In genomic region chr9:89442016-89442415, GRCh38 we compare ENCODE assay signal across 12 cellular contexts. TPM values are rescaled to one million over a fixed set of nuclear protein-coding genes. Genes with fewer than 3 reads are reported as not detected.
DNase-seq lines count a peak whose midpoint lies in the region; ATAC-seq and TF ChIP-seq lines count a peak whose summit lies in the region.
"Had no signal": no experiment of that assay in that cellular context is flagged by ENCODE, and none has a peak within 500 bp of the region (broad histone marks: within the 10 kb centered on the region; RNA-seq: fewer than 3 reads in every experiment).

No MANE protein-coding gene starts in this region.

- H3K9me3 ChIP-seq in BLaER1 = no peaks in the 10 kb centered on the region
- H3K9me3 ChIP-seq in tibial artery = no peaks in the 10 kb centered on the region

- POLR2A ChIA-PET in naive thymus-derived CD8-positive, alpha-beta T cell (lab: Charles Lee) = interaction anchor here (0.8 to 11.2 kb wide), 8 partner anchors 10 to 107 kb away, joined by 3 to 108 read pairs (median 6); no protein-coding TSS in a partner anchor

- H3K4me1 Mint-ChIP-seq in activated T-helper 1 cell treated with anti-CD3 and anti-CD28 coated beads, Interleukin-12 subunit alpha, Interleukin-12 subunit beta, Interleukin-2, Interleukin-4 antibody, amounts not matched to agents 30 ng/mL and 10 ng/mL and 1 ng/mL, durations not matched to agents 14 hours and 24 hours and 36 hours (ENCODE audit: low read depth) = peaks cover 84% of the 10 kb centered on the region
- H3K4me1 Mint-ChIP-seq in naive thymus-derived CD8-positive, alpha-beta T cell = peaks cover 50 to 98% (median 89%) of the 10 kb centered on the region in 4 donors
- H3K4me1 Mint-ChIP-seq: mesothelial cell of epicardium had no signal

- H3K27ac ChIP-seq in BLaER1 (peak overlapping the region; percentile 75), tibial artery (no peak overlapping the region)
- H3K27ac ChIP-seq: parathyroid adenoma had no signal

- intact Hi-C loops in activated T-helper 1 cell treated with anti-CD3 and anti-CD28 coated beads, Interleukin-12 subunit alpha, Interleukin-12 subunit beta, Interleukin-2, Interleukin-4 antibody, amounts not matched to agents 30 ng/mL and 10 ng/mL and 1 ng/mL, durations not matched to agents 14 hours and 24 hours and 36 hours (cut with micrococcal nuclease) = no loop called here
- intact Hi-C loops in tibial artery (cut with DNase I; ENCODE audit: low total_unique reads) = no loop called here

- no peaks in the 10 kb centered on the region for H3K27me3 Mint-ChIP-seq in activated T-helper 1 cell treated with anti-CD3 and anti-CD28 coated beads, Interleukin-12 subunit alpha, Interleukin-12 subunit beta, Interleukin-2, Interleukin-4 antibody, amounts not matched to agents 30 ng/mL and 10 ng/mL and 1 ng/mL, durations not matched to agents 14 hours and 24 hours and 36 hours (ENCODE audit: insufficient read depth)
- H3K27me3 Mint-ChIP-seq in naive thymus-derived CD8-positive, alpha-beta T cell = no peaks in the 10 kb centered on the region

- no peak overlapping the region for H3K4me3 Mint-ChIP-seq in activated T-helper 1 cell treated with anti-CD3 and anti-CD28 coated beads, Interleukin-12 subunit alpha, Interleukin-12 subunit beta, Interleukin-2, Interleukin-4 antibody, amounts not matched to agents 30 ng/mL and 10 ng/mL and 1 ng/mL, durations not matched to agents 14 hours and 24 hours and 36 hours
- H3K4me3 Mint-ChIP-seq in naive thymus-derived CD8-positive, alpha-beta T cell = peak overlapping the region in 7 of 10 donors; percentile 16 to 78 (median 45)
- H3K4me3 Mint-ChIP-seq: mesothelial cell of epicardium had no signal

- H3K27ac Mint-ChIP-seq in activated T-helper 1 cell treated with anti-CD3 and anti-CD28 coated beads, Interleukin-12 subunit alpha, Interleukin-12 subunit beta, Interleukin-2, Interleukin-4 antibody, amounts not matched to agents 30 ng/mL and 10 ng/mL and 1 ng/mL, durations not matched to agents 14 hours and 24 hours and 36 hours = peak overlapping the region; percentile 91
- peak overlapping the region; percentile 86 to 97 (median 93) for H3K27ac Mint-ChIP-seq in naive thymus-derived CD8-positive, alpha-beta T cell
- H3K27ac Mint-ChIP-seq: mesothelial cell of epicardium had no signal

- DNase-seq in GM12864 (ENCODE audit: low read depth) (no peak), tibial artery (no peak), G401 (ENCODE audit: low spot score) (no peak), NOMO-1 (lab: John Stamatoyannopoulos, UW; ENCODE audit: unreplicated experiment in 2 of 2) (no peak)
- no peak for DNase-seq in activated T-helper 1 cell treated with anti-CD3 and anti-CD28 coated beads, Interleukin-12 subunit alpha, Interleukin-12 subunit beta, Interleukin-2, Interleukin-4 antibody, amounts not matched to agents 30 ng/mL and 10 ng/mL and 1 ng/mL, durations not matched to agents 14 hours and 24 hours and 36 hours (ENCODE audit: low spot score)
- DNase-seq in naive thymus-derived CD8-positive, alpha-beta T cell = no peak
- DNase-seq: NCI-H1436 treated with DMSO at 0.1 percent for 48 hours, NCI-H524 had no signal

- H3K9me3 Mint-ChIP-seq in activated T-helper 1 cell treated with anti-CD3 and anti-CD28 coated beads, Interleukin-12 subunit alpha, Interleukin-12 subunit beta, Interleukin-2, Interleukin-4 antibody, amounts not matched to agents 30 ng/mL and 10 ng/mL and 1 ng/mL, durations not matched to agents 14 hours and 24 hours and 36 hours = no peaks in the 10 kb centered on the region
- H3K9me3 Mint-ChIP-seq in naive thymus-derived CD8-positive, alpha-beta T cell = no peaks in the 10 kb centered on the region
- H3K9me3 Mint-ChIP-seq: mesothelial cell of epicardium had no signal

- H3K4me3 ChIP-seq in BLaER1 = peak overlapping the region; percentile 2; the same call in 1 of the 2 replicates
- H3K4me3 ChIP-seq in GM12864 (ENCODE audit: low read depth, low read length) = peak overlapping the region; percentile 18; the same call in 1 of the 2 replicates
- no peak overlapping the region for H3K4me3 ChIP-seq in tibial artery

- ATAC-seq in naive thymus-derived CD8-positive, alpha-beta T cell = no peak
- ATAC-seq in HG03457 (IDR thresholded peaks at IDR 0.05; ENCODE audit: unreplicated experiment) = no peak

- in situ Hi-C loops in G401 (cut with HindIII; ENCODE audit: low sequenced_read_pairs) = no loop called here

- no peak for TF ChIP-seq CTCF in GM12864 (IDR thresholded peaks at IDR 0.05; ENCODE audit: low read depth, low read length, missing control alignments)
- no peak for TF ChIP-seq CTCF in tibial artery (IDR thresholded peaks at IDR 0.05)

- peaks cover 100% of the 10 kb centered on the region for H3K4me1 ChIP-seq in BLaER1
- H3K4me1 ChIP-seq in tibial artery = no peaks in the 10 kb centered on the region
- H3K4me1 ChIP-seq: parathyroid adenoma had no signal

- peak overlapping the region; percentile 83 for H3K4me2 ChIP-seq in BLaER1

- H3K36me3 Mint-ChIP-seq in activated T-helper 1 cell treated with anti-CD3 and anti-CD28 coated beads, Interleukin-12 subunit alpha, Interleukin-12 subunit beta, Interleukin-2, Interleukin-4 antibody, amounts not matched to agents 30 ng/mL and 10 ng/mL and 1 ng/mL, durations not matched to agents 14 hours and 24 hours and 36 hours (ENCODE audit: low read depth) = peaks cover 48% of the 10 kb centered on the region
- H3K36me3 Mint-ChIP-seq in naive thymus-derived CD8-positive, alpha-beta T cell = peaks cover 3 to 72% (median 5%) of the 10 kb centered on the region in 3 donors
- H3K36me3 Mint-ChIP-seq: mesothelial cell of epicardium had no signal

- H3K27me3 ChIP-seq in BLaER1 = no peaks in the 10 kb centered on the region
- H3K27me3 ChIP-seq in tibial artery = no peaks in the 10 kb centered on the region

- H3K9ac ChIP-seq in BLaER1 = peak overlapping the region; percentile 46
- H3K9ac ChIP-seq: parathyroid adenoma had no signal

- peaks cover 100% of the 10 kb centered on the region for H4K20me1 ChIP-seq in BLaER1

- H3K36me3 ChIP-seq in BLaER1 = peaks cover 52% of the 10 kb centered on the region
- no peaks in the 10 kb centered on the region for H3K36me3 ChIP-seq in tibial artery

RNA-seq across cellular contexts. Expression of gene SEMA4D, which starts 55.9 kb away (rescaled TPM):
- total RNA-seq in activated T-helper 1 cell treated with anti-CD3 and anti-CD28 coated beads, Interleukin-12 subunit alpha, Interleukin-12 subunit beta, Interleukin-2, Interleukin-4 antibody, amounts not matched to agents 30 ng/mL and 10 ng/mL and 1 ng/mL, durations not matched to agents 14 hours and 24 hours and 36 hours = 388 and 411 TPM in 2 replicates
- total RNA-seq in naive thymus-derived CD8-positive, alpha-beta T cell = 100 to 1,000 TPM; 565 to 573 TPM
- 100 to 1,000 TPM; 154 to 359 (median 176) TPM for polyA plus RNA-seq in naive thymus-derived CD8-positive, alpha-beta T cell
- total RNA-seq in G401 (2014; rRNA removed; shearing (Covaris generic)) = 2.2 and 2.3 TPM in 2 replicates

Comparison
In these comparisons a context has a peak if more than half of its experiments do, and no peak if none do; other contexts are left out.
1. H3K4me3 ChIP-seq: peak in BLaER1 (single experiment) and GM12864 (single experiment); none in tibial artery (0 of 2).
2. RNA of gene SEMA4D, which starts 55.9 kb away (total RNA-seq): 565 to 573 TPM in naive thymus-derived CD8-positive, alpha-beta T cell and 388 to 411 TPM in activated T-helper 1 cell treated with anti-CD3 and anti-CD28 coated beads, Interleukin-12 subunit alpha, Interleukin-12 subunit beta, Interleukin-2, Interleukin-4 antibody, amounts not matched to agents 30 ng/mL and 10 ng/mL and 1 ng/mL, durations not matched to agents 14 hours and 24 hours and 36 hours; 2.2 to 2.3 TPM in G401; every median in the first group is over 100 times any median in the second.